Comparison of ENCODE assay signal across 8 cellular contexts in genomic region chr2:202033317-202034248, GRCh38. TPM values are rescaled to one million over a fixed set of nuclear protein-coding genes. Genes with fewer than 3 reads are reported as not detected.
A peak's percentile ranks its signal among the peaks of the same experiment; 100 is the strongest.
DNase-seq lines count a peak whose midpoint lies in the region; ATAC-seq and TF ChIP-seq lines count a peak whose summit lies in the region.

Gene FZD7 (plus strand): TSS chr2:202033855. CDS start chr2:202034648, 793 bp downstream.

- peak; percentile 73 for DNase-seq in DMS114 treated with DMSO at 0.1 percent for 48 hours (lab: John Stamatoyannopoulos, UW; ENCODE audit: unreplicated experiment)
- peak; percentile 90 for DNase-seq in RPMI8226
- DNase-seq in activated effector memory CD4-positive, alpha-beta T cell treated with anti-CD3 and anti-CD28 coated beads, Interleukin-2, amount 50 U/mL, for 16 hours = peak; percentile 94
- DNase-seq in fibroblast of the conjunctiva (ENCODE audit: low read depth) = peak; percentile 87

- H3K9me3 Mint-ChIP-seq in stimulated activated naive CD8-positive, alpha-beta T cell treated with anti-CD3 and anti-CD28 coated beads, Interleukin-15, Interleukin-2, amounts not matched to agents 100 ng/mL and 50 ng/mL, for 24 hours = no peaks in the 10 kb centered on the region

- no peaks in the 10 kb centered on the region for H3K9me3 ChIP-seq in HUES48 (ENCODE audit: control insufficient read depth, insufficient read depth, low read length)
- no peaks in the 10 kb centered on the region for H3K9me3 ChIP-seq in neural cell (ENCODE audit: low read length)

- no peaks in the 10 kb centered on the region for H3K9me2 ChIP-seq in neural cell (ENCODE audit: insufficient read depth, low read length)

- peak within 1 kb of the TSS; percentile 99 for H3K27ac ChIP-seq in HUES48 (ENCODE audit: low read depth, low read length)
- H3K27ac ChIP-seq in neural cell (ENCODE audit: low read length) = no peak within 1 kb of the TSS

- H3K4me2 ChIP-seq in neural cell (ENCODE audit: low read length) = peak within 1 kb of the TSS; percentile 62

- H3K4me3 Mint-ChIP-seq in stimulated activated naive CD8-positive, alpha-beta T cell treated with anti-CD3 and anti-CD28 coated beads, Interleukin-15, Interleukin-2, amounts not matched to agents 100 ng/mL and 50 ng/mL, for 24 hours = peak within 1 kb of the TSS; percentile 84

- peaks cover 23% of the 10 kb centered on the region for H3K27me3 Mint-ChIP-seq in stimulated activated naive CD8-positive, alpha-beta T cell treated with anti-CD3 and anti-CD28 coated beads, Interleukin-15, Interleukin-2, amounts not matched to agents 100 ng/mL and 50 ng/mL, for 24 hours

- no peak within 1 kb of the TSS for H3K27ac Mint-ChIP-seq in stimulated activated naive CD8-positive, alpha-beta T cell treated with anti-CD3 and anti-CD28 coated beads, Interleukin-15, Interleukin-2, amounts not matched to agents 100 ng/mL and 50 ng/mL, for 24 hours

- H2AFZ ChIP-seq in neural cell (ENCODE audit: low read depth, low read length) = no peak within 1 kb of the TSS

- peak; percentile 77 for ATAC-seq in GM21390 (IDR thresholded peaks at IDR 0.05; ENCODE audit: unreplicated experiment)

- H3K4me3 ChIP-seq in HUES48 (ENCODE audit: low read depth, low read length) (peak within 1 kb of the TSS; percentile 93), neural cell (ENCODE audit: low read length) (peak within 1 kb of the TSS; percentile 70)

- no peak for TF ChIP-seq RAD21 in neural cell (conservative IDR thresholded peaks at IDR 0.05)

- H3K4me1 ChIP-seq in HUES48 (ENCODE audit: control insufficient read depth, insufficient read depth, low read length) = peaks cover 27% of the 10 kb centered on the region

- H3F3A ChIP-seq in neural cell (ENCODE audit: insufficient read depth, low read length, poor library complexity, severe bottlenecking) = no peaks in the 10 kb centered on the region

- H3K36me3 Mint-ChIP-seq in stimulated activated naive CD8-positive, alpha-beta T cell treated with anti-CD3 and anti-CD28 coated beads, Interleukin-15, Interleukin-2, amounts not matched to agents 100 ng/mL and 50 ng/mL, for 24 hours (ENCODE audit: low read depth) = no peaks in the 10 kb centered on the region

- peak within 1 kb of the TSS; percentile 97 for H3K9ac ChIP-seq in HUES48 (ENCODE audit: low read depth, low read length)
- peak within 1 kb of the TSS; percentile 46 for H3K9ac ChIP-seq in neural cell (ENCODE audit: low read length)

- H3K27me3 ChIP-seq in HUES48 (ENCODE audit: control insufficient read depth, insufficient read depth, low read length) (no peaks in the 10 kb centered on the region), neural cell (ENCODE audit: insufficient read depth, low read depth, low read length) (peaks cover 65% of the 10 kb centered on the region)

- peaks cover 40% of the 10 kb centered on the region for H3K36me3 ChIP-seq in HUES48 (ENCODE audit: control insufficient read depth, insufficient read depth, low read length)
- no peaks in the 10 kb centered on the region for H3K36me3 ChIP-seq in neural cell (ENCODE audit: insufficient read depth, low read length)

- no peak for TF ChIP-seq EP300 in neural cell (conservative IDR thresholded peaks at IDR 0.05; ENCODE audit: poor library complexity, severe bottlenecking)

- TF ChIP-seq CTCF in neural cell (IDR thresholded peaks at IDR 0.05; ENCODE audit: poor library complexity, severe bottlenecking) = no peak

- peaks cover 14% of the 10 kb centered on the region for H3K4me1 Mint-ChIP-seq in stimulated activated naive CD8-positive, alpha-beta T cell treated with anti-CD3 and anti-CD28 coated beads, Interleukin-15, Interleukin-2, amounts not matched to agents 100 ng/mL and 50 ng/mL, for 24 hours (ENCODE audit: low read depth)

- peaks cover 20% of the 10 kb centered on the region for H3K79me2 ChIP-seq in neural cell (replicated peaks; ENCODE audit: insufficient read depth, low read length)

- H4K20me1 ChIP-seq in neural cell (ENCODE audit: insufficient read depth) = no peaks in the 10 kb centered on the region

TF ChIP-seq in neural cell, 6 proteins besides CTCF, POLR2A, EP300 and RAD21:
- no peak for TF ChIP-seq REST (IDR thresholded peaks at IDR 0.05; ENCODE audit: borderline replicate concordance)
- TF ChIP-seq MXI1 (conservative IDR thresholded peaks at IDR 0.05; ENCODE audit: poor library complexity, severe bottlenecking) = no peak
- TF ChIP-seq SMC3 (conservative IDR thresholded peaks at IDR 0.05; ENCODE audit: poor library complexity) = no peak
- TF ChIP-seq POLR2AphosphoS5 (IDR thresholded peaks at IDR 0.05) = no peak
- no peak for TF ChIP-seq TAF1 (IDR thresholded peaks at IDR 0.05; ENCODE audit: low read depth)
- no peak for TF ChIP-seq EZH2 (IDR thresholded peaks at IDR 0.05; ENCODE audit: borderline replicate concordance, insufficient read depth, low read length, poor library complexity, severe bottlenecking)

RNA-seq across cellular contexts. Expression of gene FZD7, which starts in this region (rescaled TPM):
- polyA plus RNA-seq in neural cell = 0.76 and 1.8 TPM in 2 replicates
- 2.4 and 2.5 TPM in 2 replicates for polyA minus RNA-seq in neural cell
